Comparison of ENCODE assay signal across 10 cellular contexts in genomic region chr6:44004625-44005506, GRCh38.
A peak's percentile ranks its signal among the peaks of the same experiment; 100 is the strongest.
DNase-seq lines count a peak whose midpoint lies in the region; ATAC-seq, FAIRE-seq and TF ChIP-seq lines count a peak whose summit lies in the region.
"Had no signal": no experiment of that assay in that cellular context is flagged by ENCODE, and none has a peak within 500 bp of the region (broad histone marks: within the 10 kb centered on the region; RNA-seq: fewer than 3 reads in every experiment).

No MANE protein-coding gene starts in this region.

- SMC1A ChIA-PET in GM12878 (lab: Charles Lee; ENCODE audit: uncharacterized antibody, unreplicated experiment) = interaction anchor here (0.7 to 6.5 kb wide), 10 partner anchors 11 to 280 kb away, joined by 3 to 33 read pairs (median 4); partner anchors contain the start of gene VEGFA

- H3K27ac ChIP-seq in GM12878 (ENCODE audit: control insufficient read depth, insufficient read depth) = no peak overlapping the region
- H3K27ac ChIP-seq in mesendoderm (ENCODE audit: low read depth, low read length) = no peak overlapping the region
- H3K27ac ChIP-seq in CD8-positive, alpha-beta T cell (ENCODE audit: low read depth, low read length) = no peak overlapping the region
- H3K27ac ChIP-seq: upper lobe of left lung had no signal

- H3K4me2 ChIP-seq in GM12878 (ENCODE audit: control insufficient read depth, insufficient read depth) (no peak overlapping the region), mesendoderm (ENCODE audit: low read length) (no peak overlapping the region)

- ATAC-seq in GM12878 (peak; percentile 15), HG02938 (IDR thresholded peaks at IDR 0.05; ENCODE audit: unreplicated experiment) (no peak), HG03342 (IDR thresholded peaks at IDR 0.05; ENCODE audit: unreplicated experiment) (no peak), mucosa of descending colon (no peak)
- no peak for ATAC-seq in CD8-positive, alpha-beta T cell

- CTCF ChIA-PET in GM12878 (lab: Yijun Ruan, JAX) = interaction anchor here (0.8 to 7.3 kb wide), 17 partner anchors 10 to 337 kb away, joined by 3 to 70 read pairs (median 4); partner anchors contain the start of gene VEGFA
- CTCF ChIA-PET in CD8-positive, alpha-beta T cell (lab: Charles Lee) = no interaction called here

- DNase-seq in EH (ENCODE audit: low read depth) (peak; percentile 56), GM12878 (ENCODE audit: low read depth, low spot score) (no peak), mesendoderm (no peak), mucosa of descending colon (no peak)
- no peak for DNase-seq in CD8-positive, alpha-beta T cell

- no peak overlapping the region for H2BK120ac ChIP-seq in mesendoderm (ENCODE audit: low read depth, low read length)

- peak; percentile 23 to 63 (median 52); a peak in 5 of 6 replicates for TF ChIP-seq CTCF in GM12878 (IDR thresholded peaks at IDR 0.05 in 2 of 3, conservative IDR thresholded peaks at IDR 0.05 in 1 of 3; ENCODE audit: control insufficient read depth in 2 of 3, extremely low read depth in 1 of 3, insufficient read depth in 1 of 3, low read depth in 3 of 3, low read length in 3 of 3)
- no peak for TF ChIP-seq CTCF in CD8-positive, alpha-beta T cell (IDR thresholded peaks at IDR 0.05)
- TF ChIP-seq CTCF in mucosa of descending colon (IDR thresholded peaks at IDR 0.05) = no peak

- H3K4me1 Mint-ChIP-seq in CD8-positive, alpha-beta T cell (ENCODE audit: low read depth) = peaks cover 11% of the 10 kb centered on the region

- no peaks in the 10 kb centered on the region for H4K20me1 ChIP-seq in GM12878 (ENCODE audit: control insufficient read depth, insufficient read depth)

- H3K4me1 ChIP-seq in GM12878 (ENCODE audit: control insufficient read depth, insufficient read depth, low read length) (peaks cover 20% of the 10 kb centered on the region), mesendoderm (ENCODE audit: control insufficient read depth, low read depth, low read length) (peaks cover 27% of the 10 kb centered on the region), mucosa of descending colon (ENCODE audit: low read depth) (peaks cover 13% of the 10 kb centered on the region)
- peaks cover 9% of the 10 kb centered on the region for H3K4me1 ChIP-seq in CD8-positive, alpha-beta T cell (ENCODE audit: insufficient read depth, low read length)

- in situ Hi-C loops in GM12878 (cut with MboI) = loop anchor here (5.0 kb wide), 1 partner anchor 233 kb away; the partner anchor contains the start of gene VEGFA

- H3K9ac ChIP-seq in GM12878 (ENCODE audit: control insufficient read depth, insufficient read depth, low read length) (no peak overlapping the region), mesendoderm (ENCODE audit: low read length) (peak overlapping the region; percentile 33)

- RAD21 ChIA-PET in GM12878 (lab: Charles Lee; ENCODE audit: unreplicated experiment) = interaction anchor here (0.8 to 8.3 kb wide), 10 partner anchors 14 to 231 kb away, joined by 3 to 138 read pairs (median 4); no protein-coding TSS in a partner anchor

- H3K27ac Mint-ChIP-seq in CD8-positive, alpha-beta T cell = no peak overlapping the region

- peaks cover 50% of the 10 kb centered on the region for H3K27me3 Mint-ChIP-seq in CD8-positive, alpha-beta T cell (ENCODE audit: low read depth)

- POLR2A ChIA-PET in GM12878 (lab: Charles Lee) = interaction anchor here (0.7 to 7.1 kb wide), 10 partner anchors 9 to 318 kb away, joined by 3 to 74 read pairs (median 8); partner anchors contain the start of gene VEGFA
- POLR2A ChIA-PET in CD8-positive, alpha-beta T cell (lab: Charles Lee) = no interaction called here

- no peak for FAIRE-seq in GM12878 (lab: Jason Lieb, UNC)
- FAIRE-seq: endometrium had no signal

- no peaks in the 10 kb centered on the region for H3K9me3 Mint-ChIP-seq in CD8-positive, alpha-beta T cell

- no peak for TF ChIP-seq POLR2A in GM12878 (IDR thresholded peaks at IDR 0.05; ENCODE audit: low read depth, low read length)

- H2BK15ac ChIP-seq in mesendoderm (replicated peaks; ENCODE audit: low read depth) = no peak overlapping the region

- no peak overlapping the region for H3K4me3 Mint-ChIP-seq in CD8-positive, alpha-beta T cell

- intact Hi-C loops in GM12878 (cut with micrococcal nuclease; ENCODE audit: unreplicated experiment) (loop anchor here (5.0 kb wide), 3 partner anchors 148 to 338 kb away; no protein-coding TSS in a partner anchor), mucosa of descending colon (cut with DNase I, micrococcal nuclease) (no loop called here)
- intact Hi-C loops in CD8-positive, alpha-beta T cell (cut with DNase I, micrococcal nuclease) = loop anchor here in 1 of 2 experiments (5.0 kb wide), 1 partner anchor 233 kb away; the partner anchor contains the start of gene VEGFA

- H4K5ac ChIP-seq in mesendoderm (ENCODE audit: low read length) = no peak overlapping the region

- H3K9me3 ChIP-seq in GM12878 (replicated peaks; ENCODE audit: control insufficient read depth, insufficient read depth, low read length) (no peaks in the 10 kb centered on the region), mucosa of descending colon (no peaks in the 10 kb centered on the region)
- no peaks in the 10 kb centered on the region for H3K9me3 ChIP-seq in CD8-positive, alpha-beta T cell (ENCODE audit: low read length)
- H3K9me3 ChIP-seq: upper lobe of left lung had no signal

- no peak overlapping the region for H3K18ac ChIP-seq in mesendoderm (ENCODE audit: low read length)

- TF ChIP-seq EP300 in Ishikawa (IDR thresholded peaks at IDR 0.05; ENCODE audit: borderline replicate concordance) (peak; percentile 50; the same call in 1 of the 2 replicates), GM12878 (IDR thresholded peaks at IDR 0.05; ENCODE audit: borderline replicate concordance in 1 of 2, control insufficient read depth in 1 of 2, low read depth in 2 of 2, low read length in 2 of 2) (no peak)

- no peaks in the 10 kb centered on the region for H3K79me1 ChIP-seq in mesendoderm (ENCODE audit: low read length)

- no peaks in the 10 kb centered on the region for H3K36me3 Mint-ChIP-seq in CD8-positive, alpha-beta T cell

- peak overlapping the region; percentile 84 for H3K56ac ChIP-seq in mesendoderm (ENCODE audit: low read length)

- H3K27me3 ChIP-seq in GM12878 (replicated peaks in 1 of 2; ENCODE audit: control insufficient read depth in 2 of 2, insufficient read depth in 2 of 2, low read length in 1 of 2) (peaks cover 0 to 4% of the 10 kb centered on the region in 2 experiments; a peak in 2 of 4 replicates), mesendoderm (ENCODE audit: insufficient read depth, low read length, poor library complexity) (no peaks in the 10 kb centered on the region)
- peaks cover 15% of the 10 kb centered on the region for H3K27me3 ChIP-seq in CD8-positive, alpha-beta T cell (ENCODE audit: insufficient read depth, low read length)

- peak overlapping the region; percentile 40 for H3K4ac ChIP-seq in mesendoderm (ENCODE audit: low read depth, low read length)

- H3K36me3 ChIP-seq in GM12878 (ENCODE audit: control insufficient read depth in 2 of 2, insufficient read depth in 2 of 2, low read length in 1 of 2) (no peaks in the 10 kb centered on the region), mesendoderm (ENCODE audit: control insufficient read depth, insufficient read depth, low read length) (no peaks in the 10 kb centered on the region), mucosa of descending colon (ENCODE audit: low read depth) (no peaks in the 10 kb centered on the region)
- no peaks in the 10 kb centered on the region for H3K36me3 ChIP-seq in CD8-positive, alpha-beta T cell (ENCODE audit: insufficient read depth, low read length)
- H3K36me3 ChIP-seq: upper lobe of left lung had no signal

- H3K79me2 ChIP-seq in GM12878 (ENCODE audit: control insufficient read depth, insufficient read depth, low read length) (no peaks in the 10 kb centered on the region; the same call in 1 of the 2 replicates), mesendoderm (ENCODE audit: control insufficient read depth, insufficient read depth, low read length) (no peaks in the 10 kb centered on the region)

- peak overlapping the region; percentile 52 for H3K23ac ChIP-seq in mesendoderm (ENCODE audit: low read length)

- no peak overlapping the region for H2AFZ ChIP-seq in GM12878 (ENCODE audit: control insufficient read depth, low read depth, low read length)

- peak overlapping the region; percentile 70 for H2AK5ac ChIP-seq in mesendoderm (ENCODE audit: low read length)

- TF ChIP-seq RAD21 in Ishikawa (IDR thresholded peaks at IDR 0.05; ENCODE audit: low read depth) (peak; percentile 21; the same call in 1 of the 2 replicates), GM12878 (IDR thresholded peaks at IDR 0.05; ENCODE audit: insufficient read depth, low read depth, low read length) (no peak)

- WGBS in GM12878 (ENCODE audit: insufficient coverage, insufficient replicate concordance, low lambda C conversion rate, missing lambda C conversion rate) = 23% methylated on average over 6 of the region's 7 CpGs
- no CpG with 5 or more reads among the region's 7 CpGs for WGBS in mesendoderm (ENCODE audit: extremely low coverage, insufficient coverage, low lambda C conversion rate)

- no peak overlapping the region for H3K4me3 ChIP-seq in GM12878
- H3K4me3 ChIP-seq in mesendoderm (ENCODE audit: low read length) = no peak overlapping the region
- no peak overlapping the region for H3K4me3 ChIP-seq in CD8-positive, alpha-beta T cell (ENCODE audit: low read depth, low read length)
- H3K4me3 ChIP-seq in mucosa of descending colon = no peak overlapping the region
- H3K4me3 ChIP-seq: upper lobe of left lung had no signal

- H2BK5ac ChIP-seq in mesendoderm (ENCODE audit: low read length) = peak overlapping the region; percentile 55

- no peak overlapping the region for H4K8ac ChIP-seq in mesendoderm (ENCODE audit: low read depth, low read length)

- no TSS peak for BruUV-seq in GM12878 (replicated peaks; lab: Mats Ljungman, UMichigan)

TF ChIP-seq in Ishikawa, 13 proteins besides CTCF, POLR2A, EP300 and RAD21 (continues in another document):
- TF ChIP-seq TAF1 (IDR thresholded peaks at IDR 0.05; ENCODE audit: low read depth) (no peak), NFIC (IDR thresholded peaks at IDR 0.05) (no peak), TEAD4 (IDR thresholded peaks at IDR 0.05) (peak; percentile 56), FOXM1 (IDR thresholded peaks at IDR 0.05; ENCODE audit: borderline replicate concordance, low read depth) (no peak)
- TF ChIP-seq, protein P1, sequence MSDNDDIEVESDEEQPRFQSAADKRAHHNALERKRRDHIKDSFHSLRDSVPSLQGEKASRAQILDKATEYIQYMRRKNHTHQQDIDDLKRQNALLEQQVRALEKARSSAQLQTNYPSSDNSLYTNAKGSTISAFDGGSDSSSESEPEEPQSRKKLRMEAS (IDR thresholded peaks at IDR 0.05) = no peak

TF ChIP-seq in GM12878, 131 proteins besides CTCF, POLR2A, EP300 and RAD21 (continues in another document):
- TF ChIP-seq, protein P2, sequence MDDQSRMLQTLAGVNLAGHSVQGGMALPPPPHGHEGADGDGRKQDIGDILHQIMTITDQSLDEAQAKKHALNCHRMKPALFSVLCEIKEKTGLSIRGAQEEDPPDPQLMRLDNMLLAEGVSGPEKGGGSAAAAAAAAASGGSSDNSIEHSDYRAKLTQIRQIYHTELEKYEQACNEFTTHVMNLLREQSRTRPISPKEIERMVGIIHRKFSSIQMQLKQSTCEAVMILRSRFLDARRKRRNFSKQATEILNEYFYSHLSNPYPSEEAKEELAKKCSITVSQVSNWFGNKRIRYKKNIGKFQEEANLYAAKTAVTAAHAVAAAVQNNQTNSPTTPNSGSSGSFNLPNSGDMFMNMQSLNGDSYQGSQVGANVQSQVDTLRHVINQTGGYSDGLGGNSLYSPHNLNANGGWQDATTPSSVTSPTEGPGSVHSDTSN (IDR thresholded peaks at IDR 0.05; ENCODE audit: insufficient replicate concordance, low read depth, low read length) = peak; percentile 20

Comparison
In these comparisons a context has a peak if more than half of its experiments do, and no peak if none do; other contexts are left out.
1. CTCF ChIP-seq: peak in GM12878 (3 of 3); none in CD8-positive, alpha-beta T cell (single experiment) and mucosa of descending colon (single experiment).